39 cellular contexts compared by ENCODE assay signal in the genomic region with DNA sequence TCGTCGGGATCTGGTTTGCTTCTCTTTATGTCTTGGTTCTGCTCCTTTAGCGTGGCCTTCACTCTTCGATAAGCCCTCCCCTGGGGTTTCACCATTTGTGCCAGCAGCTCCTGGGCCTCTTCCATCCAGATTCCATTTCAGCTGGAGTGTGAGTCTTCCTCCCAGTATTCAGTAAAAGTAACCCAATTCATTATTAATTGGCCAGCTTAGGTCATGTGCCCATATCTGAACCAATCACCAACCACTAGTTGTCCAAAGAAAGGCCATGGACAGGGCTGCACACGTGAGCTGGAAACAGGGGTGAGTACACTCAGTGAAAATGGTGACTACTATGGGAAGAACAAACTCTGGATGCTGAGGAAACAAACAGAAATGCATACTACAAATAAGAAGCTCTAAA. TPM values are rescaled to one million over a fixed set of nuclear protein-coding genes. Genes with fewer than 3 reads are reported as not detected.
"Had no signal": no experiment of that assay in that cellular context is flagged by ENCODE, and none has a peak within 500 bp of the region (broad histone marks: within the 10 kb centered on the region; RNA-seq: fewer than 3 reads in every experiment).

No MANE protein-coding gene starts in this region.

- DNase-seq: activated effector memory CD4-positive, alpha-beta T cell treated with anti-CD3 and anti-CD28 coated beads, Interleukin-2, amount 50 U/mL, for 16 hours; activated effector memory CD4-positive, alpha-beta T cell treated with Interleukin-2 at 50 U/mL for 16 hours; activated gamma-delta T cell; activated gamma-delta T cell treated with Interleukin-2 at 50 U/mL for 16 hours; activated naive CD4-positive, alpha-beta T cell; activated naive CD4-positive, alpha-beta T cell treated with anti-CD3 and anti-CD28 coated beads for 36 hours; activated naive CD4-positive, alpha-beta T cell treated with anti-CD3 and anti-CD28 coated beads, Interleukin-2, amount 10 ng/mL, durations not matched to agents 7 days and 5 days; activated naive CD4-positive, alpha-beta T cell treated with anti-CD3 and anti-CD28 coated beads, Interleukin-2, amount 50 U/mL, for 16 hours; activated naive CD4-positive, alpha-beta T cell treated with Interleukin-2 at 50 U/mL for 16 hours; activated naive CD8-positive, alpha-beta T cell treated with anti-CD3 and anti-CD28 coated beads for 36 hours; activated naive CD8-positive, alpha-beta T cell treated with anti-CD3 and anti-CD28 coated beads, Interleukin-2, amount 10 ng/mL, durations not matched to agents 7 days and 5 days; activated naive CD8-positive, alpha-beta T cell treated with anti-CD3 and anti-CD28 coated beads, Interleukin-2, amount 50 U/mL, for 24 hours; activated T-cell treated with anti-CD3 and anti-CD28 coated beads, Interleukin-2, amount 50 U/mL, for 24 hours; activated T-cell treated with anti-CD3 and anti-CD28 coated beads, Interleukin-2, amount 50 U/mL, for 4 hours; activated T-cell treated with anti-CD3 and anti-CD28 coated beads, Interleukin-2, amount 50 U/mL, for 48 hours; activated T-cell treated with anti-CD3 and anti-CD28 coated beads, Interleukin-2, amount 50 U/mL, for 72 hours; adrenal gland; amniotic stem cell; amygdala; anterior cingulate cortex; aorta; body of pancreas; brain microvascular endothelial cell; caudate nucleus; central memory CD4-positive, alpha-beta T cell; cerebellar nuclear complex had no signal

- H3K4me3 Mint-ChIP-seq: activated naive CD4-positive, alpha-beta T cell treated with anti-CD3 and anti-CD28 coated beads for 36 hours; activated naive CD4-positive, alpha-beta T cell treated with anti-CD3 and anti-CD28 coated beads, Interleukin-2, amount 10 ng/mL, durations not matched to agents 7 days and 5 days; activated naive CD4-positive, alpha-beta T cell treated with anti-CD3 and anti-CD28 coated beads, Interleukin-2, amount 50 U/mL, for 24 hours; activated naive CD8-positive, alpha-beta T cell; activated naive CD8-positive, alpha-beta T cell treated with anti-CD3 and anti-CD28 coated beads for 36 hours; activated naive CD8-positive, alpha-beta T cell treated with anti-CD3 and anti-CD28 coated beads, Interleukin-2, amount 10 ng/mL, durations not matched to agents 7 days and 5 days; activated naive CD8-positive, alpha-beta T cell treated with anti-CD3 and anti-CD28 coated beads, Interleukin-2, amount 50 U/mL, for 24 hours; activated T-cell treated with anti-CD3 and anti-CD28 coated beads, Interleukin-2, amount 50 U/mL, for 24 hours; activated T-cell treated with anti-CD3 and anti-CD28 coated beads, Interleukin-2, amount 50 U/mL, for 4 hours; activated T-cell treated with anti-CD3 and anti-CD28 coated beads, Interleukin-2, amount 50 U/mL, for 72 hours; activated T-helper 1 cell treated with anti-CD3 and anti-CD28 coated beads, Interleukin-12 subunit alpha, Interleukin-12 subunit beta, Interleukin-2, Interleukin-4 antibody, amounts not matched to agents 30 ng/mL and 10 ng/mL and 1 ng/mL, durations not matched to agents 14 hours and 24 hours and 36 hours; activated T-helper 17 cell treated with anti-CD3 and anti-CD28 coated beads, Interleukin-2, amount 50 U/mL, for 72 hours; central memory CD8-positive, alpha-beta T cell had no signal

- H3K4me1 ChIP-seq: ascending aorta, breast epithelium had no signal

- H3K4me3 ChIP-seq: adrenal gland, ascending aorta, body of pancreas, breast epithelium, cardiac muscle cell had no signal

- H3K4me1 Mint-ChIP-seq: activated naive CD4-positive, alpha-beta T cell treated with anti-CD3 and anti-CD28 coated beads, Interleukin-2, amount 10 ng/mL, durations not matched to agents 7 days and 5 days; activated naive CD4-positive, alpha-beta T cell treated with anti-CD3 and anti-CD28 coated beads, Interleukin-2, amount 50 U/mL, for 24 hours; activated naive CD8-positive, alpha-beta T cell treated with anti-CD3 and anti-CD28 coated beads, Interleukin-2, amount 10 ng/mL, durations not matched to agents 7 days and 5 days; activated T-helper 17 cell treated with anti-CD3 and anti-CD28 coated beads, Interleukin-2, amount 50 U/mL, for 72 hours; central memory CD8-positive, alpha-beta T cell had no signal

- H3K36me3 ChIP-seq: adrenal gland, ascending aorta, brain microvascular endothelial cell, breast epithelium, cardiac muscle cell had no signal

- H3K27ac Mint-ChIP-seq: activated naive CD4-positive, alpha-beta T cell treated with anti-CD3 and anti-CD28 coated beads for 36 hours; activated naive CD4-positive, alpha-beta T cell treated with anti-CD3 and anti-CD28 coated beads, Interleukin-2, amount 10 ng/mL, durations not matched to agents 7 days and 5 days; activated naive CD4-positive, alpha-beta T cell treated with anti-CD3 and anti-CD28 coated beads, Interleukin-2, amount 50 U/mL, for 24 hours; activated naive CD4-positive, alpha-beta T cell treated with anti-CD3 and anti-CD28 coated beads, Interleukin-2, amount 50 U/mL, for 72 hours; activated naive CD8-positive, alpha-beta T cell; activated naive CD8-positive, alpha-beta T cell treated with anti-CD3 and anti-CD28 coated beads for 36 hours; activated naive CD8-positive, alpha-beta T cell treated with anti-CD3 and anti-CD28 coated beads, Interleukin-2, amount 10 ng/mL, durations not matched to agents 7 days and 5 days; activated naive CD8-positive, alpha-beta T cell treated with anti-CD3 and anti-CD28 coated beads, Interleukin-2, amount 50 U/mL, for 24 hours; activated T-cell treated with anti-CD3 and anti-CD28 coated beads, Interleukin-2, amount 50 U/mL, for 24 hours; activated T-cell treated with anti-CD3 and anti-CD28 coated beads, Interleukin-2, amount 50 U/mL, for 72 hours; activated T-helper 1 cell treated with anti-CD3 and anti-CD28 coated beads, Interleukin-12 subunit alpha, Interleukin-12 subunit beta, Interleukin-2, Interleukin-4 antibody, amounts not matched to agents 30 ng/mL and 10 ng/mL and 1 ng/mL, durations not matched to agents 14 hours and 24 hours and 36 hours; activated T-helper 17 cell treated with anti-CD3 and anti-CD28 coated beads, Interleukin-2, amount 50 U/mL, for 72 hours; activated T-helper 2 cell treated with anti-CD3 and anti-CD28 coated beads, Interferon-gamma antibody, Interleukin-2, Interleukin-4, amounts not matched to agents 10 μg/mL and 5 μg/mL and 100 μg/mL, durations not matched to agents 14 hours and 24 hours and 36 hours had no signal

- ATAC-seq: activated naive CD4-positive, alpha-beta T cell treated with anti-CD3 and anti-CD28 coated beads, Interleukin-2, amount 50 U/mL, for 72 hours; activated naive CD8-positive, alpha-beta T cell treated with anti-CD3 and anti-CD28 coated beads, Interleukin-2, amount 50 U/mL, for 24 hours; activated T-cell treated with anti-CD3 and anti-CD28 coated beads, Interleukin-2, amount 50 U/mL, for 4 hours; activated T-cell treated with anti-CD3 and anti-CD28 coated beads, Interleukin-2, amount 50 U/mL, for 72 hours; activated T-helper 17 cell treated with anti-CD3 and anti-CD28 coated beads, Interleukin-2, amount 50 U/mL, for 72 hours; body of pancreas had no signal

- H3K36me3 Mint-ChIP-seq: activated naive CD4-positive, alpha-beta T cell treated with anti-CD3 and anti-CD28 coated beads, Interleukin-2, amount 10 ng/mL, durations not matched to agents 7 days and 5 days; activated naive CD4-positive, alpha-beta T cell treated with anti-CD3 and anti-CD28 coated beads, Interleukin-2, amount 50 U/mL, for 24 hours; activated naive CD8-positive, alpha-beta T cell; activated naive CD8-positive, alpha-beta T cell treated with anti-CD3 and anti-CD28 coated beads, Interleukin-2, amount 10 ng/mL, durations not matched to agents 7 days and 5 days; brain had no signal

- H3K27me3 ChIP-seq: ascending aorta, breast epithelium had no signal

- H3K9me3 Mint-ChIP-seq: activated naive CD4-positive, alpha-beta T cell treated with anti-CD3 and anti-CD28 coated beads, Interleukin-2, amount 10 ng/mL, durations not matched to agents 7 days and 5 days; activated naive CD4-positive, alpha-beta T cell treated with anti-CD3 and anti-CD28 coated beads, Interleukin-2, amount 50 U/mL, for 24 hours; activated naive CD8-positive, alpha-beta T cell treated with anti-CD3 and anti-CD28 coated beads, Interleukin-2, amount 10 ng/mL, durations not matched to agents 7 days and 5 days; activated T-cell treated with anti-CD3 and anti-CD28 coated beads, Interleukin-2, amount 50 U/mL, for 24 hours; activated T-cell treated with anti-CD3 and anti-CD28 coated beads, Interleukin-2, amount 50 U/mL, for 4 hours; activated T-helper 1 cell treated with anti-CD3 and anti-CD28 coated beads, Interleukin-12 subunit alpha, Interleukin-12 subunit beta, Interleukin-2, Interleukin-4 antibody, amounts not matched to agents 30 ng/mL and 10 ng/mL and 1 ng/mL, durations not matched to agents 14 hours and 24 hours and 36 hours; activated T-helper 2 cell treated with anti-CD3 and anti-CD28 coated beads, Interferon-gamma antibody, Interleukin-2, Interleukin-4, amounts not matched to agents 10 μg/mL and 5 μg/mL and 100 μg/mL, durations not matched to agents 14 hours and 24 hours and 36 hours had no signal

- H3K9me3 ChIP-seq: adrenal gland, ascending aorta, body of pancreas, breast epithelium had no signal

- H3K27ac ChIP-seq: adrenal gland, ascending aorta, body of pancreas, brain microvascular endothelial cell, breast epithelium, cardiac muscle cell had no signal

- FAIRE-seq: astrocyte, bronchial epithelial cell had no signal

RNA-seq across cellular contexts. Expression of gene DOK5, which starts 2.8 kb away (rescaled TPM):
- total RNA-seq: activated naive CD8-positive, alpha-beta T cell treated with anti-CD3 and anti-CD28 coated beads, Interleukin-2, amount 10 ng/mL, durations not matched to agents 7 days and 5 days; ascending aorta; bronchial epithelial cell had no signal
